13 cellular contexts compared by ENCODE assay signal in the genomic region with DNA sequence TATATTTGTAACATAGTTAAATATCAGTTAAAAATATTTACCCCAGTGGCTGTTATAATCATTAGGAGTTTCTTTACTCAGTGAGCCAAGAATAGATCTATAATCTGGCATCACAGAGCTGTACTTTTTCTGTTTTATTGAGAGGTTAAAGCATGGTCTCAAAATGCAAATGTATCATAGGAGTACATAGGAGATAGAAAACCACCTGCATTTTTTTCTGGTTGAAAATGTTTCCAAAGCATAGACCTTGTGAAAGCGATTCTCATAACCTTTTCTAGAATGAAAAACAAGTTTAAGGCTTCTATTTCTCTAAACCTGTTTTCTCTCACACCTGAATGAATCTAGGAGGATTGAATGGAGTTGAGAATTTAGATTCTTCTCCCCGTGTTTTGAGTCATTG. TPM values are rescaled to one million over a fixed set of nuclear protein-coding genes. Genes with fewer than 3 reads are reported as not detected.
DNase-seq lines count a peak whose midpoint lies in the region; ATAC-seq and TF ChIP-seq lines count a peak whose summit lies in the region.
"Had no signal": no experiment of that assay in that cellular context is flagged by ENCODE, and none has a peak within 500 bp of the region (broad histone marks: within the 10 kb centered on the region; RNA-seq: fewer than 3 reads in every experiment).

No MANE protein-coding gene starts in this region.

- no peak for TF ChIP-seq POLR2A in esophagus squamous epithelium (IDR thresholded peaks at IDR 0.05)

- H3K9me3 ChIP-seq in esophagus squamous epithelium: no peaks in the 10 kb centered on the region

- intact Hi-C loops in esophagus squamous epithelium (cut with DNase I): no loop called here

- WGBS in esophagus squamous epithelium, 2 donors: 67 to 73% methylated on average over 2 of the region's 2 CpGs

- no peaks in the 10 kb centered on the region for H3K4me1 ChIP-seq in esophagus squamous epithelium

- no peak overlapping the region for H3K27ac ChIP-seq in esophagus squamous epithelium

- H3K4me3 ChIP-seq in esophagus squamous epithelium: no peak overlapping the region
- H3K4me3 ChIP-seq: K562 had no signal

- peak; percentile 94 for ATAC-seq in GM18867 (IDR thresholded peaks at IDR 0.05; ENCODE audit: unreplicated experiment)
- peak; percentile 95 for ATAC-seq in GM21515 (IDR thresholded peaks at IDR 0.05; ENCODE audit: unreplicated experiment)
- peak; percentile 97 for ATAC-seq in HG03025 (IDR thresholded peaks at IDR 0.05; ENCODE audit: low FRiP score, unreplicated experiment)
- peak; percentile 77 for ATAC-seq in HG03571 (IDR thresholded peaks at IDR 0.05; ENCODE audit: unreplicated experiment)
- no peak for ATAC-seq in stimulated activated naive CD8-positive, alpha-beta T cell treated with anti-CD3 and anti-CD28 coated beads, Interleukin-15, Interleukin-2, amounts not matched to agents 100 U/mL and 50 U/mL, for 24 hours
- ATAC-seq: K562; stimulated activated effector memory CD8-positive, alpha-beta T cell treated with anti-CD3 and anti-CD28 coated beads, Interleukin-12 subunit alpha, Interleukin-12 subunit beta, amount 100 ng/mL, for 72 hours had no signal

- H3K27me3 ChIP-seq in esophagus squamous epithelium: no peaks in the 10 kb centered on the region

- TF ChIP-seq CTCF in esophagus squamous epithelium (IDR thresholded peaks at IDR 0.05): no peak

- no peak for DNase-seq in esophagus squamous epithelium (lab: John Stamatoyannopoulos, UW)
- DNase-seq in NCI-H748 treated with DMSO at 0.1 percent for 48 hours (lab: John Stamatoyannopoulos, UW): no peak
- no peak for DNase-seq in ecto neural progenitor cell (ENCODE audit: low spot score)
- DNase-seq in stimulated activated naive CD8-positive, alpha-beta T cell treated with anti-CD3 and anti-CD28 coated beads, Interleukin-15, Interleukin-2, amounts not matched to agents 100 U/mL and 50 U/mL, for 24 hours: no peak
- DNase-seq: activated naive CD4-positive, alpha-beta T cell treated with anti-CD3 and anti-CD28 coated beads, Interleukin-2, amount 10 ng/mL, durations not matched to agents 7 days and 5 days; erythroblast; NCI-H2081 had no signal

- no peaks in the 10 kb centered on the region for H3K36me3 ChIP-seq in esophagus squamous epithelium

RNA-seq across cellular contexts. Expression of gene KCNQ5, which starts 14.4 kb away (rescaled TPM):
- total RNA-seq in esophagus squamous epithelium: 1 to 10 TPM in 2 of 4 donors, under 1 TPM in 2; 0.57 to 4.4 (median 0.97) TPM
